In the genomic region with DNA sequence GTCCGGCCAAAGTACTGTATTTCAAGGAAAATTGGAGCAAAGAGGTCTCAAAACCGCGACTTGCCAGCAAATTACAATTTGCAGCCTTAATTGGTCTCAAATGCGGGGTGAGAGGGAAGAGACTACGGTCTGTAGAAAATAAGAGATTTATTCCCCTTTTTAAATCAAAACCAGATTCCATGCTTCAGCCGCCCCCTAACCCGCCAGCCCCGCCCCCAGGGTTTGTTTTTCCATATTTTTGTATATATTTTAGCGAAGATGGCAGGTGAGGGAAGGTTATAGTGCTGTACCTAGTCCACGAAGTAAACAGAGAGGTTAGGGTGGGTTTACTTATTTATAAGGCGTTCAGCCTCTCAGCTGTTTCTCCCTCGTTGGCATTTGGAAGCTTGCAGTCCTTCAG, we compare ENCODE assay signal across 9 cellular contexts. TPM values are rescaled to one million over a fixed set of nuclear protein-coding genes. Genes with fewer than 3 reads are reported as not detected.
DNase-seq lines count a peak whose midpoint lies in the region; ATAC-seq, FAIRE-seq and TF ChIP-seq lines count a peak whose summit lies in the region.
"Had no signal": no experiment of that assay in that cellular context is flagged by ENCODE, and none has a peak within 500 bp of the region (broad histone marks: within the 10 kb centered on the region; RNA-seq: fewer than 3 reads in every experiment).

No MANE protein-coding gene starts in this region.

- DNase-seq in activated CD4-positive, alpha-beta T cell treated with anti-CD3 and anti-CD28 coated beads for 36 hours: no peak
- DNase-seq in activated CD4-positive, alpha-beta T cell treated with anti-CD3 and anti-CD28 coated beads for 1 hour: no peak
- DNase-seq in activated naive CD8-positive, alpha-beta T cell treated with anti-CD3 and anti-CD28 coated beads for 36 hours: no peak
- no peak for DNase-seq in keratinocyte (ENCODE audit: low read depth, low spot score)
- DNase-seq in thoracic aorta (ENCODE audit: low spot score): no peak
- no peak for DNase-seq in NK-92 (lab: John Stamatoyannopoulos, UW; ENCODE audit: unreplicated experiment)
- DNase-seq in T1000 (lab: John Stamatoyannopoulos, UW): no peak
- DNase-seq: GDM1 had no signal

- intact Hi-C loops in activated CD4-positive, alpha-beta T cell treated with anti-CD3 and anti-CD28 coated beads for 36 hours (cut with DNase I, micrococcal nuclease): loop anchor here in 1 of 2 experiments (2.0 to 10.0 kb wide), 2 partner anchors 145 to 1739 kb away; no protein-coding TSS in a partner anchor

- H3K4me2 ChIP-seq in keratinocyte (ENCODE audit: control insufficient read depth, extremely low read depth, insufficient read depth, low read depth, low read length): peak overlapping the region; percentile 80

- peak overlapping the region; percentile 68 to 90 (median 86) for H3K4me3 ChIP-seq in keratinocyte (ENCODE audit: control insufficient read depth in 2 of 3, extremely low read depth in 1 of 3, insufficient read depth in 2 of 3, low read depth in 1 of 3, low read length in 3 of 3)
- peak overlapping the region; percentile 94 for H3K4me3 ChIP-seq in thoracic aorta

- H4K20me1 ChIP-seq in keratinocyte (ENCODE audit: control insufficient read depth, extremely low read depth, insufficient read depth, low read length): no peaks in the 10 kb centered on the region

- ATAC-seq in activated CD4-positive, alpha-beta T cell treated with anti-CD3 and anti-CD28 coated beads for 36 hours: no peak
- ATAC-seq in thoracic aorta (ENCODE audit: insufficient number of reproducible peaks, low FRiP score, low read depth) (no peak), HG02798 (IDR thresholded peaks at IDR 0.05; ENCODE audit: poor library complexity, unreplicated experiment) (no peak)

- H3K9me3 Mint-ChIP-seq in activated CD4-positive, alpha-beta T cell treated with anti-CD3 and anti-CD28 coated beads for 36 hours (ENCODE audit: low read depth): no peaks in the 10 kb centered on the region
- no peaks in the 10 kb centered on the region for H3K9me3 Mint-ChIP-seq in activated naive CD8-positive, alpha-beta T cell treated with anti-CD3 and anti-CD28 coated beads for 36 hours

- peak overlapping the region; percentile 74 for H3K9ac ChIP-seq in keratinocyte (ENCODE audit: control insufficient read depth, extremely low read depth, insufficient read depth, low read length)

- H2AFZ ChIP-seq in keratinocyte (ENCODE audit: control insufficient read depth, low read length): peak overlapping the region; percentile 85

- no peaks in the 10 kb centered on the region for H3K36me3 ChIP-seq in keratinocyte (ENCODE audit: control insufficient read depth in 2 of 2, extremely low read depth in 1 of 2, insufficient read depth in 2 of 2, low read length in 2 of 2)
- no peaks in the 10 kb centered on the region for H3K36me3 ChIP-seq in thoracic aorta

- H3K27me3 ChIP-seq in keratinocyte (ENCODE audit: control insufficient read depth, extremely low read depth, insufficient read depth, low read length) (no peaks in the 10 kb centered on the region), thoracic aorta (replicated peaks; ENCODE audit: insufficient read depth) (no peaks in the 10 kb centered on the region)

- peak overlapping the region; percentile 92 for H3K4me3 Mint-ChIP-seq in activated CD4-positive, alpha-beta T cell treated with anti-CD3 and anti-CD28 coated beads for 36 hours
- peak overlapping the region; percentile 98 for H3K4me3 Mint-ChIP-seq in activated naive CD8-positive, alpha-beta T cell treated with anti-CD3 and anti-CD28 coated beads for 36 hours

- H3K27me3 Mint-ChIP-seq in activated CD4-positive, alpha-beta T cell treated with anti-CD3 and anti-CD28 coated beads for 36 hours: no peaks in the 10 kb centered on the region
- H3K27me3 Mint-ChIP-seq in activated naive CD8-positive, alpha-beta T cell treated with anti-CD3 and anti-CD28 coated beads for 36 hours: no peaks in the 10 kb centered on the region

- no peak overlapping the region for H3K27ac Mint-ChIP-seq in activated CD4-positive, alpha-beta T cell treated with anti-CD3 and anti-CD28 coated beads for 36 hours
- no peak overlapping the region for H3K27ac Mint-ChIP-seq in activated naive CD8-positive, alpha-beta T cell treated with anti-CD3 and anti-CD28 coated beads for 36 hours

- dilution Hi-C loops in keratinocyte (cut with MboI; ENCODE audit: extremely low pct_ligation_motif_present, low sequenced_read_pairs): no loop called here

- peaks cover 39% of the 10 kb centered on the region for H3K4me1 Mint-ChIP-seq in activated CD4-positive, alpha-beta T cell treated with anti-CD3 and anti-CD28 coated beads for 36 hours
- H3K4me1 Mint-ChIP-seq in activated naive CD8-positive, alpha-beta T cell treated with anti-CD3 and anti-CD28 coated beads for 36 hours: peaks cover 35% of the 10 kb centered on the region

- FAIRE-seq in keratinocyte (lab: Jason Lieb, UNC): no peak

- H3K9me1 ChIP-seq in keratinocyte (ENCODE audit: control insufficient read depth, extremely low read depth, insufficient read depth, low read length): no peaks in the 10 kb centered on the region

- peaks cover 16% of the 10 kb centered on the region for H3K79me2 ChIP-seq in keratinocyte (ENCODE audit: control insufficient read depth, insufficient read depth, low read length)

- CTCF ChIA-PET in activated CD4-positive, alpha-beta T cell treated with anti-CD3 and anti-CD28 coated beads for 36 hours (lab: Charles Lee): interaction anchor here (0.6 to 1.2 kb wide), 5 partner anchors 41 to 97 kb away, joined by 3 read pairs; no protein-coding TSS in a partner anchor

- H3K4me1 ChIP-seq in keratinocyte (ENCODE audit: control insufficient read depth, extremely low read depth, insufficient read depth, low read length) (peaks cover 12% of the 10 kb centered on the region), thoracic aorta (ENCODE audit: control insufficient read depth in 1 of 2, low read depth in 2 of 2) (peaks cover 13 to 20% of the 10 kb centered on the region in 2 donors)

- TF ChIP-seq CTCF in keratinocyte (optimal IDR thresholded peaks at IDR 0.05 in 1 of 3, IDR thresholded peaks at IDR 0.05 in 1 of 3, conservative IDR thresholded peaks at IDR 0.05 in 1 of 3; ENCODE audit: extremely low read depth in 1 of 3, insufficient read depth in 2 of 3, low read length in 3 of 3) (no peak), thoracic aorta (IDR thresholded peaks at IDR 0.05) (no peak)

- H3K9me3 ChIP-seq in keratinocyte (ENCODE audit: control insufficient read depth, low read depth, low read length) (no peaks in the 10 kb centered on the region), thoracic aorta (no peaks in the 10 kb centered on the region)

- POLR2A ChIA-PET in activated CD4-positive, alpha-beta T cell treated with anti-CD3 and anti-CD28 coated beads for 36 hours (lab: Charles Lee): interaction anchor here (1.1 kb wide), 1 partner anchor 24 kb away, joined by 3 read pairs; no protein-coding TSS in a partner anchor

- H3K36me3 Mint-ChIP-seq in activated CD4-positive, alpha-beta T cell treated with anti-CD3 and anti-CD28 coated beads for 36 hours (ENCODE audit: low read depth): no peaks in the 10 kb centered on the region
- no peaks in the 10 kb centered on the region for H3K36me3 Mint-ChIP-seq in activated naive CD8-positive, alpha-beta T cell treated with anti-CD3 and anti-CD28 coated beads for 36 hours

- H3K27ac ChIP-seq in keratinocyte (ENCODE audit: control insufficient read depth, insufficient read depth, low read length) (peak overlapping the region; percentile 72), thoracic aorta (peak overlapping the region; percentile 77 to 99)

RNA-seq across cellular contexts. Expression of a gene that starts 1.0 kb away (rescaled TPM):
- 10 to 100 TPM; 91.3 to 94.0 TPM for total RNA-seq in activated CD4-positive, alpha-beta T cell treated with anti-CD3 and anti-CD28 coated beads for 36 hours
- 10 to 100 TPM; 90.0 to 91.5 TPM for total RNA-seq in activated naive CD8-positive, alpha-beta T cell treated with anti-CD3 and anti-CD28 coated beads for 36 hours
- polyA plus RNA-seq in keratinocyte: 28.4 to 39.0 TPM (median 28.7 TPM) in 3 replicates
- polyA plus RNA-seq in keratinocyte (2011; ENCODE audit: low read depth): 91.5 TPM
- polyA plus RNA-seq in keratinocyte (2011; cell fraction: cytosol; rRNA removed): 26.2 and 33.5 TPM in 2 replicates
- 47.3 and 51.9 TPM in 2 replicates for polyA plus RNA-seq in keratinocyte (2011; cell fraction: nucleus; rRNA removed)
- polyA plus RNA-seq in keratinocyte (2012; ENCODE audit: low replicate concordance): 25.7 and 27.5 TPM in 2 replicates
- polyA minus RNA-seq in keratinocyte: 60.9 to 93.3 TPM (median 91.2 TPM) in 3 replicates
- polyA minus RNA-seq in keratinocyte (2011; cell fraction: cytosol; rRNA and poly(A)+ RNA removed): 21.9 TPM
- polyA minus RNA-seq in keratinocyte (2011; cell fraction: nucleus; rRNA and poly(A)+ RNA removed): 34.7 and 68.0 TPM in 2 replicates
- 100 to 1,000 TPM; 118 to 177 TPM for total RNA-seq in thoracic aorta
